ENCODE assay signal across 19 cellular contexts in genomic region chr11:2818021-2818420, GRCh38.
"Had no signal": no experiment of that assay in that cellular context is flagged by ENCODE, and none has a peak within 500 bp of the region (broad histone marks: within the 10 kb centered on the region; RNA-seq: fewer than 3 reads in every experiment).

No MANE protein-coding gene starts in this region.

- H3K4me2 ChIP-seq: hepatocyte had no signal

- ATAC-seq: foreskin keratinocyte; gastroesophageal sphincter; heart left ventricle; left lung; lower lobe of right lung; naive thymus-derived CD8-positive, alpha-beta T cell; stimulated activated memory B cell treated with anti-CD40 and anti-IgM and Interleukin-4, amounts not matched to agents 10 μg/mL and 1 μg/mL and 100 μg/mL, for 72 hours; stimulated activated naive CD8-positive, alpha-beta T cell treated with anti-CD3 and anti-CD28 coated beads, Interleukin-15, Interleukin-2, amounts not matched to agents 100 U/mL and 50 U/mL, for 24 hours had no signal

- H3K36me3 ChIP-seq: esophagus muscularis mucosa, gastroesophageal sphincter, heart left ventricle, left lung, lower lobe of right lung, sigmoid colon, tibial artery had no signal

- H3K4me3 ChIP-seq: coronary artery, esophagus muscularis mucosa, gastroesophageal sphincter, heart left ventricle, hepatocyte, left lung, lower lobe of right lung, sigmoid colon, testis, tibial artery had no signal

- H3K4me1 ChIP-seq: foreskin keratinocyte, parathyroid adenoma, testis had no signal

- H3K27ac ChIP-seq: coronary artery, esophagus muscularis mucosa, foreskin keratinocyte, heart left ventricle, left lung, lower lobe of right lung, parathyroid adenoma, testis, tibial artery had no signal

- DNase-seq: dermis blood vessel endothelial cell; effector memory CD4-positive, alpha-beta T cell; foreskin keratinocyte; sigmoid colon; stimulated activated CD4-positive, alpha-beta T cell treated with anti-CD3 and anti-CD28 coated beads, Interleukin-4, amount 100 ng/mL, for 4 hours; stimulated activated naive CD8-positive, alpha-beta T cell treated with anti-CD3 and anti-CD28 coated beads, Interleukin-15, Interleukin-2, amounts not matched to agents 100 U/mL and 50 U/mL, for 24 hours; substantia nigra; testis; tibial artery had no signal

- H3K9me3 ChIP-seq: testis had no signal

- H2AFZ ChIP-seq: hepatocyte, parathyroid adenoma had no signal

- H3K9ac ChIP-seq: parathyroid adenoma had no signal

- H3K27me3 ChIP-seq: esophagus muscularis mucosa, gastroesophageal sphincter, heart left ventricle, hepatocyte, left lung, sigmoid colon, testis had no signal
